In genomic region chr6:29649701-29650673, GRCh38 we compare ENCODE assay signal across 8 cellular contexts. TPM values are rescaled to one million over a fixed set of nuclear protein-coding genes. Genes with fewer than 3 reads are reported as not detected.
DNase-seq lines count a peak whose midpoint lies in the region; TF ChIP-seq lines count a peak whose summit lies in the region.

No MANE protein-coding gene starts in this region.

- 5% methylated on average over 33 of the region's 33 CpGs for WGBS in thymus

- no peaks in the 10 kb centered on the region for H3K36me3 Mint-ChIP-seq in HFFc6 (ENCODE audit: low read depth)
- no peaks in the 10 kb centered on the region for H3K36me3 Mint-ChIP-seq in activated naive CD4-positive, alpha-beta T cell treated with anti-CD3 and anti-CD28 coated beads, Interleukin-2, amount 50 U/mL, for 24 hours

- peak overlapping the region; percentile 100 for H2AFZ ChIP-seq in osteoblast (ENCODE audit: low read length)

- H4K20me1 ChIP-seq in osteoblast (ENCODE audit: insufficient read depth, low read length), result no peaks in the 10 kb centered on the region

- peak overlapping the region; percentile 63; the same call in 1 of the 2 replicates for H3K4me3 ChIP-seq in GM08714 (ENCODE audit: low read length)
- peak overlapping the region; percentile 80 for H3K4me3 ChIP-seq in osteoblast (ENCODE audit: insufficient read depth, low read length)
- H3K4me3 ChIP-seq in thymus (ENCODE audit: low read length), result peak overlapping the region; percentile 73

- H3K9me3 ChIP-seq in osteoblast (ENCODE audit: low read depth, low read length) (no peaks in the 10 kb centered on the region), thymus (ENCODE audit: control insufficient read depth) (no peaks in the 10 kb centered on the region)

- H3K4me3 Mint-ChIP-seq in HFFc6, result peak overlapping the region; percentile 94
- H3K4me3 Mint-ChIP-seq in activated naive CD4-positive, alpha-beta T cell treated with anti-CD3 and anti-CD28 coated beads, Interleukin-2, amount 50 U/mL, for 24 hours, result peak overlapping the region; percentile 94

- peaks cover 6% of the 10 kb centered on the region for H3K27me3 Mint-ChIP-seq in HFFc6 (ENCODE audit: insufficient read depth)
- H3K27me3 Mint-ChIP-seq in activated naive CD4-positive, alpha-beta T cell treated with anti-CD3 and anti-CD28 coated beads, Interleukin-2, amount 50 U/mL, for 24 hours, result peaks cover 2% of the 10 kb centered on the region

- DNase-seq in HFFc6 (peak; percentile 96), NAMALWA (ENCODE audit: low spot score) (peak; percentile 99), SK-N-DZ (ENCODE audit: low spot score) (peak; percentile 95), glomerular visceral epithelial cell (ENCODE audit: extremely low spot score) (peak; percentile 97), osteoblast (ENCODE audit: insufficient read length, low spot score, missing footprints) (peak; percentile 96)

- peak overlapping the region; percentile 81 for H3K27ac ChIP-seq in osteoblast (ENCODE audit: low read depth, low read length)
- H3K27ac ChIP-seq in thymus (ENCODE audit: low read depth), result peak overlapping the region; percentile 98

- peak overlapping the region; percentile 96 for H3K27ac Mint-ChIP-seq in HFFc6
- H3K27ac Mint-ChIP-seq in activated naive CD4-positive, alpha-beta T cell treated with anti-CD3 and anti-CD28 coated beads, Interleukin-2, amount 50 U/mL, for 24 hours, result peak overlapping the region; percentile 98

- peak overlapping the region; percentile 93 for H3K4me2 ChIP-seq in osteoblast (ENCODE audit: insufficient read depth, low read length)

- H3K27me3 ChIP-seq in osteoblast (ENCODE audit: insufficient read depth, low read length) (no peaks in the 10 kb centered on the region), thymus (ENCODE audit: control insufficient read depth, insufficient read depth) (no peaks in the 10 kb centered on the region)

- H3K4me1 Mint-ChIP-seq in HFFc6 (ENCODE audit: low read depth), result peaks cover 5% of the 10 kb centered on the region; the same call in 1 of the 2 replicates
- peaks cover 15% of the 10 kb centered on the region for H3K4me1 Mint-ChIP-seq in activated naive CD4-positive, alpha-beta T cell treated with anti-CD3 and anti-CD28 coated beads, Interleukin-2, amount 50 U/mL, for 24 hours

- peak; percentile 96 for TF ChIP-seq CTCF in HFFc6 (IDR thresholded peaks at IDR 0.05)
- peak; percentile 99 for TF ChIP-seq CTCF in osteoblast (IDR thresholded peaks at IDR 0.05; ENCODE audit: extremely low read depth, low read depth, low read length)

- H3K4me1 ChIP-seq in osteoblast (ENCODE audit: insufficient read depth, low read length) (peaks cover 5% of the 10 kb centered on the region), thymus (ENCODE audit: control insufficient read depth, insufficient read depth, low read length) (no peaks in the 10 kb centered on the region)

- H3K79me2 ChIP-seq in osteoblast (ENCODE audit: insufficient read depth, low read length), result no peaks in the 10 kb centered on the region

- H3K9me3 Mint-ChIP-seq in HFFc6, result no peaks in the 10 kb centered on the region
- H3K9me3 Mint-ChIP-seq in activated naive CD4-positive, alpha-beta T cell treated with anti-CD3 and anti-CD28 coated beads, Interleukin-2, amount 50 U/mL, for 24 hours, result no peaks in the 10 kb centered on the region

- no peaks in the 10 kb centered on the region for H3K36me3 ChIP-seq in osteoblast (ENCODE audit: insufficient read depth, low read length)
- no peaks in the 10 kb centered on the region for H3K36me3 ChIP-seq in thymus (ENCODE audit: control insufficient read depth, insufficient read depth)

RNA-seq across cellular contexts. Expression of gene MOG, which starts 6.9 kb away (rescaled TPM):
- not detected for total RNA-seq in HFFc6 (2021; fragmentation: NEBNext Ultra II Directional; extraction: Animal tissue kit (Norgen Biotek cat#: 25700))
- polyA plus RNA-seq in SK-N-DZ (2014; cell fraction: cytosol; rRNA removed), result not detected in 2 replicates
- polyA plus RNA-seq in SK-N-DZ (2014; cell fraction: nucleus; rRNA removed), result not detected in 2 replicates
- not detected in 2 replicates for total RNA-seq in osteoblast
- 0.11 TPM for polyA plus RNA-seq in thymus

RNA-seq across cellular contexts. Expression of gene GABBR1, which starts 17.0 kb away (rescaled TPM):
- 10 to 100 TPM; 13.5 to 17.9 (median 17.4) TPM for total RNA-seq in HFFc6 (2021; fragmentation: NEBNext Ultra II Directional; extraction: Animal tissue kit (Norgen Biotek cat#: 25700))
- 8.3 and 10.0 TPM in 2 replicates for polyA plus RNA-seq in SK-N-DZ (2014; cell fraction: cytosol; rRNA removed)
- polyA plus RNA-seq in SK-N-DZ (2014; cell fraction: nucleus; rRNA removed), result 73.7 and 120 TPM in 2 replicates
- total RNA-seq in osteoblast, result 7.6 and 10.9 TPM in 2 replicates
- polyA plus RNA-seq in thymus, result 20.5 TPM

RNA-seq across cellular contexts. Expression of gene ZFP57, which starts 31.0 kb away (rescaled TPM):
- not detected for total RNA-seq in HFFc6 (2021; fragmentation: NEBNext Ultra II Directional; extraction: Animal tissue kit (Norgen Biotek cat#: 25700))
- polyA plus RNA-seq in SK-N-DZ (2014; cell fraction: cytosol; rRNA removed), result not detected in 2 replicates
- not detected in 2 replicates for polyA plus RNA-seq in SK-N-DZ (2014; cell fraction: nucleus; rRNA removed)
- total RNA-seq in osteoblast, result 0.36 and 0.59 TPM in 2 replicates
- 0.05 TPM for polyA plus RNA-seq in thymus

Comparison
In these comparisons a context has a peak if more than half of its experiments do, and no peak if none do; other contexts are left out.
1. Peak in every context shown above with its lines: DNase-seq, H3K4me3 ChIP-seq and H3K27ac ChIP-seq.